ENCODE assay signal across 21 cellular contexts in the genomic region with DNA sequence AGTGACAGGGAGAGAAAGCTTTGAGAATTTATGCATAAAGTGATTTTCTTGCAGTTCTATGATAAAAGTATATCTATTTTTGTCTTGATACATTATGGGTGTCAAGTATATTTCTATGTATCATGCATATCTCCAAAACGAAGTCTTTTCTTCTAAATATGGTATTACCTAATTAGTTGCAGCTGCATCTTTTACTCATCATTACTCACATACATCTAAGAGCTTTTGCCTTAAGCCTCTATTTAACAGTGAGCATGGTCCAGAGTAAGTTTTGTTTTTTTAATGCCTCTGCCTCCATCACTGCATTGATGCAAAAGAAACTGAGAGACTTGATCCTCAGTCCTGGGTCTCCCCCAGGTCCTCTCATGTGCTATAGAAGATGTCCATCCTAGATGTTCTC. TPM values are rescaled to one million over a fixed set of nuclear protein-coding genes. Genes with fewer than 3 reads are reported as not detected.
DNase-seq lines count a peak whose midpoint lies in the region; ATAC-seq and TF ChIP-seq lines count a peak whose summit lies in the region.
"Had no signal": no experiment of that assay in that cellular context is flagged by ENCODE, and none has a peak within 500 bp of the region (broad histone marks: within the 10 kb centered on the region; RNA-seq: fewer than 3 reads in every experiment).

No MANE protein-coding gene starts in this region.

- no peak overlapping the region for H3K4me3 ChIP-seq in fibroblast of mammary gland (ENCODE audit: control insufficient read depth, low read depth, low read length)
- H3K4me3 ChIP-seq: body of pancreas, PC-9, tibial nerve had no signal

- DNase-seq in ELR (ENCODE audit: low read depth) = peak; percentile 47
- peak; percentile 58 for DNase-seq in RPMI7951 (ENCODE audit: low read depth)
- peak; percentile 87 for DNase-seq in fibroblast of mammary gland (ENCODE audit: low read depth)
- DNase-seq in superior temporal gyrus (ENCODE audit: extremely low spot score) = peak; percentile 9
- no peak for DNase-seq in HuH-7.5 (ENCODE audit: low spot score)
- DNase-seq in MV-4-11 (lab: John Stamatoyannopoulos, UW) = no peak
- DNase-seq: activated CD4-positive, alpha-beta memory T cell treated with anti-CD3 and anti-CD28 coated beads, Interleukin-2, amount 10 ng/mL, durations not matched to agents 7 days and 5 days; activated CD4-positive, CD25-positive, alpha-beta regulatory T cell treated with anti-CD3 and anti-CD28 coated beads, Interleukin-2, amount 50 U/mL, for 72 hours; body of pancreas; effector CD4-positive, alpha-beta T cell; GF-D8; H9; NCI-H1694 treated with DMSO at 0.1 percent for 48 hours; NCI-H2171 treated with DMSO at 0.1 percent for 48 hours; NCI-H524; NK-92 treated with Interleukin-12 subunit alpha and Interleukin-12 subunit beta, amount 100 ng/mL, for 24 hours; PC-9; stimulated activated naive CD8-positive, alpha-beta T cell treated with anti-CD3 and anti-CD28 coated beads, Interleukin-15, amount 100 ng/mL, for 72 hours; T-helper 1 cell had no signal

- no peak for ATAC-seq in HG02588 (IDR thresholded peaks at IDR 0.05; ENCODE audit: unreplicated experiment)
- ATAC-seq: body of pancreas; stimulated activated naive CD8-positive, alpha-beta T cell treated with anti-CD3 and anti-CD28 coated beads, Interleukin-15, amount 100 ng/mL, for 72 hours had no signal

- TF ChIP-seq CTCF in fibroblast of mammary gland (conservative IDR thresholded peaks at IDR 0.05; ENCODE audit: control insufficient read depth, insufficient read depth, low read depth, low read length) = no peak

RNA-seq across cellular contexts. Expression of a gene that starts 40.0 kb away (rescaled TPM):
- 19.1 and 23.9 TPM in 2 replicates for total RNA-seq in RPMI7951 (2014; rRNA removed; shearing (Covaris generic))

Comparison
In these comparisons a context has a peak if more than half of its experiments do, and no peak if none do; other contexts are left out.
1. DNase-seq: peak in ELR (single experiment), RPMI7951 (single experiment), fibroblast of mammary gland (single experiment) and superior temporal gyrus (single experiment); none in HuH-7.5 (single experiment) and MV-4-11 (single experiment).